In the genomic region with DNA sequence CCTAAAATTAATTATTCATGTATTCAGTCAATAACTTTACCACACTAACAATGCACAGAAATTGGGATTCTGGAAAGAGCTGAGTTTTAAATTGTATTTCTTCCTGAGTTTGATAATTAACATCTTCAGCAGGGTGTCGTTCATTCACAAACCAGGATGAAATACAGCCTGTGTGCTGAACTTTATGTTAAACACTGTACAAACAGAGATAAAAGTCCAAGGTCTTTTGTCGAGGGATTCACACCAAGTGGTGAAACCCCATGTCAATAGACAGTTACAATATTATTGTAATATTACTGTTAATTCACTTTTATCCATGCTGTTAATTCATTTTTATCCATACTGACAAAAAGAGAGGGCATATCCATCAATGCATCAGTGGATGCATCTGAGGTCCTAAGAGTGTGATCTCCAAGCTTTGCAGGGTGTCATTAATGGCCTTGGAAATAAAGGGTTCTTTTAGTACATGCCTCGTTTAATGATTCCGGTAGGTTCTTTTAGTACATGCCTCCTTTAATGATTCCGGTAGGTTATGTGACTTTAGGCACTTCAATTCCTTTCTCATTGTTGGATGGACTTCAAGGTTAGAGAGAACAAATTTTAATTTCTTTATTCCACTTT, we compare ENCODE assay signal across 34 cellular contexts.
"Had no signal": no experiment of that assay in that cellular context is flagged by ENCODE, and none has a peak within 500 bp of the region (broad histone marks: within the 10 kb centered on the region; RNA-seq: fewer than 3 reads in every experiment).

No MANE protein-coding gene starts in this region.

- ATAC-seq: activated naive CD4-positive, alpha-beta T cell treated with anti-CD3 and anti-CD28 coated beads, Interleukin-2, amount 50 U/mL, for 72 hours; activated naive CD8-positive, alpha-beta T cell treated with anti-CD3 and anti-CD28 coated beads, Interleukin-2, amount 50 U/mL, for 24 hours; activated T-cell treated with anti-CD3 and anti-CD28 coated beads, Interleukin-2, amount 50 U/mL, for 4 hours; activated T-cell treated with anti-CD3 and anti-CD28 coated beads, Interleukin-2, amount 50 U/mL, for 72 hours; activated T-helper 17 cell treated with anti-CD3 and anti-CD28 coated beads, Interleukin-2, amount 50 U/mL, for 72 hours; body of pancreas had no signal

- H3K9me3 ChIP-seq: adrenal gland, ascending aorta, body of pancreas, breast epithelium had no signal

- H3K27me3 ChIP-seq: adrenal gland, ascending aorta, body of pancreas, brain microvascular endothelial cell, breast epithelium, cardiac muscle cell had no signal

- FAIRE-seq: astrocyte, bronchial epithelial cell had no signal

- H3K4me3 ChIP-seq: adrenal gland, ascending aorta, body of pancreas, breast epithelium, cardiac muscle cell had no signal

- DNase-seq: activated effector memory CD4-positive, alpha-beta T cell treated with anti-CD3 and anti-CD28 coated beads, Interleukin-2, amount 50 U/mL, for 16 hours; activated effector memory CD4-positive, alpha-beta T cell treated with Interleukin-2 at 50 U/mL for 16 hours; activated gamma-delta T cell; activated gamma-delta T cell treated with Interleukin-2 at 50 U/mL for 16 hours; activated naive CD4-positive, alpha-beta T cell; activated naive CD4-positive, alpha-beta T cell treated with anti-CD3 and anti-CD28 coated beads for 36 hours; activated naive CD4-positive, alpha-beta T cell treated with anti-CD3 and anti-CD28 coated beads, Interleukin-2, amount 10 ng/mL, durations not matched to agents 7 days and 5 days; activated naive CD4-positive, alpha-beta T cell treated with anti-CD3 and anti-CD28 coated beads, Interleukin-2, amount 50 U/mL, for 16 hours; activated naive CD4-positive, alpha-beta T cell treated with Interleukin-2 at 50 U/mL for 16 hours; activated naive CD8-positive, alpha-beta T cell treated with anti-CD3 and anti-CD28 coated beads for 36 hours; activated naive CD8-positive, alpha-beta T cell treated with anti-CD3 and anti-CD28 coated beads, Interleukin-2, amount 10 ng/mL, durations not matched to agents 7 days and 5 days; activated naive CD8-positive, alpha-beta T cell treated with anti-CD3 and anti-CD28 coated beads, Interleukin-2, amount 50 U/mL, for 24 hours; activated T-cell treated with anti-CD3 and anti-CD28 coated beads, Interleukin-2, amount 50 U/mL, for 1 hour; activated T-cell treated with anti-CD3 and anti-CD28 coated beads, Interleukin-2, amount 50 U/mL, for 24 hours; activated T-cell treated with anti-CD3 and anti-CD28 coated beads, Interleukin-2, amount 50 U/mL, for 4 hours; activated T-cell treated with anti-CD3 and anti-CD28 coated beads, Interleukin-2, amount 50 U/mL, for 48 hours; activated T-cell treated with anti-CD3 and anti-CD28 coated beads, Interleukin-2, amount 50 U/mL, for 72 hours; adrenal gland; amniotic stem cell; amygdala; anterior cingulate cortex; aorta; body of pancreas; brain microvascular endothelial cell; caudate nucleus; central memory CD4-positive, alpha-beta T cell; cerebellar nuclear complex had no signal

- H3K4me1 ChIP-seq: ascending aorta, breast epithelium had no signal

- H3K27ac ChIP-seq: adrenal gland, ascending aorta, body of pancreas, brain microvascular endothelial cell, breast epithelium, cardiac muscle cell had no signal

- H3K36me3 ChIP-seq: adrenal gland, ascending aorta, brain microvascular endothelial cell, breast epithelium, cardiac muscle cell had no signal
